In the genomic region with DNA sequence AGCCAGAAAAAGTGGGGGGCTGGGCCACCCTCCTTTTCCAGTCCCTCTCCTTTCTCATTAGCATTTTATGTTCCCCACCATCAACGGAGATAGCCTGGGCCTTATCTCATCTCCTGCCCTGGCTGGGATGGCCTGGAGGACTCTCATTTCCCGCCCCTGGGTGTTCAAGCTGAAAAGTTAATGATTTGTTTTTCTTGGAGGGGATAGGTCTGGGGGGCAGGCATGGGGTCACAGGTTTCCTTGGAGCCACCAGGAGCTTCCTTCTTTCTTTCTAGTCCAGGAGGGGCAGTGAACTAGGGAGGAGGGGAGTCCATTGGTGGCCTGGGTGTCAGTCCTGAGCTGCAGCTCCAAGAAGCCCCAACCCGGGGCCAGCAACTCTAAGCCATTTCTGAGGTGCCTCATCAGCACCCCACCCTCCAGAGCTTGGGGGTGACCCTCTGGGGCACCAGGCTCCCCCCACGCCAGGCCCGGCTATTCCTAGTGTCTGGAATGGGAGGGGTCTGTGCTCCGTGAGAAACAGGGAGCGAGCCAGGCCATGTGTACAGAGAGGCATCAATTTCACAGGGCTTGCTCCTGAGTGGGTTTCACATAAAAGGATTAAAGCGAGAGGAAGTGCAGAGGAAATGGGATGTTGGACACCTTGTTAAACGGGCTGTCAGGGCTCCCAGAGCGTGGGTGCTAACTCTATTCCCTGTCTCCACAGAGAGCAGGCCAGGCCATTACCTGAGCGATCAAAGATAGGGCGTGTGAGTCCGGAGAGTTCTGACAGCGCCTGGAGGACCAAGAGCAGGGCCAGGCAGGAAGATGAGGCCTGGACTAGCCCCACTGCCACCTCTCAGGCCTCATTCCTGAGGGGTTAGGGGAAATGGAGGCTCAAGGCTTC, we compare ENCODE assay signal across 20 cellular contexts.
DNase-seq lines count a peak whose midpoint lies in the region; ATAC-seq and TF ChIP-seq lines count a peak whose summit lies in the region.
"Had no signal": no experiment of that assay in that cellular context is flagged by ENCODE, and none has a peak within 500 bp of the region (broad histone marks: within the 10 kb centered on the region; RNA-seq: fewer than 3 reads in every experiment).

No MANE protein-coding gene starts in this region.

- H3K36me3 ChIP-seq in H7 (replicated peaks; ENCODE audit: control insufficient read depth, insufficient read depth, low read length), result no peaks in the 10 kb centered on the region
- H3K36me3 ChIP-seq: HAP-1 had no signal

- no peak overlapping the region for H3K27ac Mint-ChIP-seq in chondrocyte (ENCODE audit: unreplicated experiment)
- peak overlapping the region; percentile 13 for H3K27ac Mint-ChIP-seq in neural crest cell (ENCODE audit: unreplicated experiment)

- H3K4me1 Mint-ChIP-seq in chondrocyte (ENCODE audit: low read depth) (peaks cover 23% of the 10 kb centered on the region), neural crest cell (peaks cover 10% of the 10 kb centered on the region)

- DNase-seq in NCI-H1092 treated with DMSO at 0.1 percent for 48 hours (lab: John Stamatoyannopoulos, UW) (peak; percentile 5), NCI-H1092 (lab: John Stamatoyannopoulos, UW) (no peak), H7 (peak; percentile 38), chondrocyte (ENCODE audit: low spot score) (peak; percentile 56), neural crest cell (ENCODE audit: low read depth, low spot score) (no peak), NCI-H69 (lab: John Stamatoyannopoulos, UW) (no peak)
- DNase-seq in activated CD8-positive, alpha-beta memory T cell treated with anti-CD3 and anti-CD28 coated beads for 24 hours, result no peak
- DNase-seq: EL, GM23248, NCI-H1694, NCI-H2081, NCI-H446 treated with DMSO at 0.1 percent for 48 hours, NCI-H526 treated with DMSO at 0.1 percent for 48 hours, SIG-M5 had no signal

- H3K27me3 Mint-ChIP-seq in chondrocyte (ENCODE audit: low read depth), result peaks cover 10% of the 10 kb centered on the region
- H3K27me3 Mint-ChIP-seq in neural crest cell (ENCODE audit: low read depth), result peaks cover 3% of the 10 kb centered on the region

- H3K4me3 Mint-ChIP-seq in chondrocyte (ENCODE audit: unreplicated experiment) (no peak overlapping the region), neural crest cell (no peak overlapping the region)
- H3K4me3 Mint-ChIP-seq: IgD-negative memory B cell had no signal

- H3K27me3 ChIP-seq in H7 (ENCODE audit: control insufficient read depth, insufficient read depth, low read length), result peaks cover 3% of the 10 kb centered on the region

- H3K36me3 Mint-ChIP-seq in chondrocyte (ENCODE audit: low read depth) (no peaks in the 10 kb centered on the region), neural crest cell (ENCODE audit: low read depth) (no peaks in the 10 kb centered on the region)
- H3K36me3 Mint-ChIP-seq: IgD-negative memory B cell had no signal

- H3K9me3 Mint-ChIP-seq in chondrocyte (ENCODE audit: low read depth), result no peaks in the 10 kb centered on the region
- no peaks in the 10 kb centered on the region for H3K9me3 Mint-ChIP-seq in neural crest cell

- TF ChIP-seq CTCF in chondrocyte (IDR thresholded peaks at IDR 0.05) (no peak), neural crest cell (conservative IDR thresholded peaks at IDR 0.05) (no peak)

- H3K4me3 ChIP-seq in H7 (ENCODE audit: insufficient read depth, low read depth, low read length), result no peak overlapping the region
- H3K4me3 ChIP-seq: GM12878, GM23248, HAP-1 had no signal

- ATAC-seq in GM21825 (IDR thresholded peaks at IDR 0.05; ENCODE audit: unreplicated experiment), result no peak
- ATAC-seq: GM12878, Panc1, SK-N-SH treated with all-trans-retinoic acid at 6 μM for 48 hours had no signal

Comparison
In these comparisons a context has a peak if more than half of its experiments do, and no peak if none do; other contexts are left out.
1. DNase-seq: peak in NCI-H1092 treated with DMSO at 0.1 percent for 48 hours (single experiment), H7 (single experiment) and chondrocyte (single experiment); none in NCI-H1092 (single experiment), neural crest cell (single experiment), activated CD8-positive, alpha-beta memory T cell treated with anti-CD3 and anti-CD28 coated beads for 24 hours (single experiment) and NCI-H69 (single experiment).